ENCODE assay signal across 18 cellular contexts in the genomic region with DNA sequence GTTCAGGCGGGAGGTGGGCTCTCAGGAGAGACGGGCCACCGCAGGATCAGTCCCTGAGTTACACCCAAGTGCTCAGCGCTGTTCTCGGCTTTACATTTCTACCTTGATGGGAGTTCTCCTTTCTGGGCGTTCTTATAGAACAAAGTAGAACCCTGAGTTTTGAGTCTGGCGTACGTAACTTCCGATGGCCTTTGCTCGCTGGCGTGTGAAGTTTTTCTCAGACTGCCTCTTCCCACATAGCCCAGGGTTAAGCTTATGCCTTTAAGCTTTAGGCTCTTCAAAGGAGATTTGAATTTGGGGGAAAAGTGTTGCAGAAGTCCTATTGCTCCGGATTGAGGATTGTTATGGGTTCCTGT. TPM values are rescaled to one million over a fixed set of nuclear protein-coding genes. Genes with fewer than 3 reads are reported as not detected.
DNase-seq lines count a peak whose midpoint lies in the region; ATAC-seq and TF ChIP-seq lines count a peak whose summit lies in the region.
"Had no signal": no experiment of that assay in that cellular context is flagged by ENCODE, and none has a peak within 500 bp of the region (broad histone marks: within the 10 kb centered on the region; RNA-seq: fewer than 3 reads in every experiment).

No MANE protein-coding gene starts in this region.

- H3K27me3 Mint-ChIP-seq in GM23338 (ENCODE audit: insufficient read depth, low read depth, poor library complexity) (peaks cover 11% of the 10 kb centered on the region), progenitor cell of endocrine pancreas (no peaks in the 10 kb centered on the region), T-helper 17 cell (peaks cover 26% of the 10 kb centered on the region)

- DNase-seq in GM23338 (ENCODE audit: low spot score) (no peak), colonic mucosa (no peak), right lobe of liver (no peak), progenitor cell of endocrine pancreas (ENCODE audit: low spot score, unreplicated experiment) (no peak), NK-92 (lab: John Stamatoyannopoulos, UW; ENCODE audit: unreplicated experiment) (no peak), Right ventricle myocardium superior (no peak), T-helper 17 cell (no peak)
- DNase-seq: CD8-positive, alpha-beta memory T cell; GDM1; NCI-H187 treated with DMSO at 0.1 percent for 48 hours; NCI-H446; NK-92 treated with Interleukin-12 subunit alpha and Interleukin-12 subunit beta, amount 100 ng/mL, for 24 hours; PC-3 had no signal

- WGBS in right lobe of liver (ENCODE audit: insufficient coverage, low coverage, low lambda C conversion rate, missing lambda C conversion rate) = 87% methylated on average over 8 of the region's 12 CpGs

- H3K27ac Mint-ChIP-seq in GM23338 (no peak overlapping the region), progenitor cell of endocrine pancreas (peak overlapping the region; percentile 88), T-helper 17 cell (no peak overlapping the region)

- no peaks in the 10 kb centered on the region for H3K9me2 ChIP-seq in GM23338 (ENCODE audit: insufficient read depth)

- H3K4me1 Mint-ChIP-seq in GM23338 (peaks cover 31% of the 10 kb centered on the region), progenitor cell of endocrine pancreas (ENCODE audit: low read depth) (peaks cover 68% of the 10 kb centered on the region), T-helper 17 cell (peaks cover 15% of the 10 kb centered on the region)

- H3K9me3 ChIP-seq in colonic mucosa (no peaks in the 10 kb centered on the region), right lobe of liver (no peaks in the 10 kb centered on the region), T-helper 17 cell (ENCODE audit: control insufficient read depth, low read length, poor library complexity, severe bottlenecking) (no peaks in the 10 kb centered on the region)
- H3K9me3 ChIP-seq: BLaER1 treated with 17β-estradiol and CSF1 and Interleukin-3, amounts not matched to agents 10 nM and 100 nM had no signal

- H3K9me3 Mint-ChIP-seq in GM23338 (no peaks in the 10 kb centered on the region), progenitor cell of endocrine pancreas (ENCODE audit: low read depth) (no peaks in the 10 kb centered on the region)
- H3K9me3 Mint-ChIP-seq: CD8-positive, alpha-beta memory T cell had no signal

- H3K4me1 ChIP-seq in GM23338 (ENCODE audit: insufficient read depth) (peaks cover 10% of the 10 kb centered on the region; the same call in 1 of the 2 replicates), colonic mucosa (peaks cover 16% of the 10 kb centered on the region), right lobe of liver (peaks cover 0 to 32% (median 17%) of the 10 kb centered on the region in 4 donors)

- ATAC-seq in GM23338 = no peak
- no peak for ATAC-seq in right lobe of liver
- no peak for ATAC-seq in HG02870 (IDR thresholded peaks at IDR 0.05; ENCODE audit: unreplicated experiment)
- ATAC-seq in Right ventricle myocardium superior (ENCODE audit: poor library complexity) = no peak
- ATAC-seq in T-helper 17 cell = no peak

- H3K9ac ChIP-seq in colonic mucosa (ENCODE audit: low read depth in 2 of 2, low read length in 2 of 2) = peak overlapping the region; percentile 13 to 91
- H3K9ac ChIP-seq: BLaER1 treated with 17β-estradiol and CSF1 and Interleukin-3, amounts not matched to agents 10 nM and 100 nM had no signal

- no peak for TF ChIP-seq CTCF in GM23338 (conservative IDR thresholded peaks at IDR 0.05; ENCODE audit: low read depth in 2 of 2)
- TF ChIP-seq CTCF in colonic mucosa (IDR thresholded peaks at IDR 0.05) = no peak
- no peak for TF ChIP-seq CTCF in right lobe of liver (IDR thresholded peaks at IDR 0.05)
- TF ChIP-seq CTCF in progenitor cell of endocrine pancreas (IDR thresholded peaks at IDR 0.05; ENCODE audit: unreplicated experiment) = no peak

- H4K20me1 ChIP-seq in GM23338 (replicated peaks; ENCODE audit: insufficient read depth) = no peaks in the 10 kb centered on the region
- H4K20me1 ChIP-seq: BLaER1 treated with 17β-estradiol and CSF1 and Interleukin-3, amounts not matched to agents 10 nM and 100 nM had no signal

- H3K4me3 Mint-ChIP-seq in GM23338 (no peak overlapping the region), progenitor cell of endocrine pancreas (ENCODE audit: low read depth) (peak overlapping the region; percentile 37), T-helper 17 cell (no peak overlapping the region)
- H3K4me3 Mint-ChIP-seq: CD8-positive, alpha-beta memory T cell had no signal

- no peak overlapping the region for H3K4me2 ChIP-seq in GM23338

- H3K4me3 ChIP-seq in GM23338 (no peak overlapping the region), colonic mucosa (no peak overlapping the region), right lobe of liver (no peak overlapping the region)
- H3K4me3 ChIP-seq: BLaER1 treated with 17β-estradiol and CSF1 and Interleukin-3, amounts not matched to agents 10 nM and 100 nM had no signal

- intact Hi-C loops in colonic mucosa (cut with DNase I) (no loop called here), right lobe of liver (cut with DNase I) (no loop called here), Right ventricle myocardium superior (cut with DNase I) (loop anchor here (10.0 kb wide), 1 partner anchor 343 kb away; no protein-coding TSS in a partner anchor)

- H3K36me3 ChIP-seq in GM23338 (ENCODE audit: insufficient read depth) (no peaks in the 10 kb centered on the region), colonic mucosa (no peaks in the 10 kb centered on the region), right lobe of liver (peaks cover 0 to 56% (median 29%) of the 10 kb centered on the region in 4 donors)
- H3K36me3 ChIP-seq: BLaER1 treated with 17β-estradiol and CSF1 and Interleukin-3, amounts not matched to agents 10 nM and 100 nM had no signal

- H3K36me3 Mint-ChIP-seq in GM23338 (ENCODE audit: low read depth) = no peaks in the 10 kb centered on the region
- H3K36me3 Mint-ChIP-seq in progenitor cell of endocrine pancreas (ENCODE audit: insufficient read depth) = no peaks in the 10 kb centered on the region
- H3K36me3 Mint-ChIP-seq in T-helper 17 cell (ENCODE audit: low read depth) = peaks cover 3% of the 10 kb centered on the region
- H3K36me3 Mint-ChIP-seq: CD8-positive, alpha-beta memory T cell had no signal

- TF ChIP-seq POLR2A in right lobe of liver (IDR thresholded peaks at IDR 0.05) = no peak

- H3K79me2 ChIP-seq in GM23338 (replicated peaks; ENCODE audit: insufficient read depth) = no peaks in the 10 kb centered on the region

- H3K27me3 ChIP-seq in GM23338 (ENCODE audit: insufficient read depth) = no peaks in the 10 kb centered on the region
- no peaks in the 10 kb centered on the region for H3K27me3 ChIP-seq in colonic mucosa
- H3K27me3 ChIP-seq in right lobe of liver = no peaks in the 10 kb centered on the region

- H2AFZ ChIP-seq in GM23338 = peak overlapping the region; percentile 94

- H3K27ac ChIP-seq in GM23338 (ENCODE audit: low read depth) = no peak overlapping the region
- H3K27ac ChIP-seq in colonic mucosa = peak overlapping the region; percentile 78
- H3K27ac ChIP-seq in right lobe of liver = peak overlapping the region in 2 of 3 donors; percentile 88 to 89
- H3K27ac ChIP-seq: BLaER1 treated with 17β-estradiol and CSF1 and Interleukin-3, amounts not matched to agents 10 nM and 100 nM; HL-60 had no signal

- 0 out of 2 replicates have a peak, but pooled peaks cover 3% of the 10 kb centered on the region for H3F3A ChIP-seq in GM23338 (replicated peaks; ENCODE audit: low read depth)

RNA-seq across cellular contexts. Expression of a gene that starts 13.7 kb away (rescaled TPM):
- not detected in 2 replicates for total RNA-seq in GM23338 (2014; rRNA removed; shearing (Covaris generic))
- 0.17 TPM in 1 of 2 replicates, not detected in the other for polyA plus RNA-seq in GM23338 (2016; fragmentation: Nextera tagmentation; extraction: Ambion mirVana)
- total RNA-seq in colonic mucosa = not detected
- not detected for total RNA-seq in right lobe of liver
- not detected in 2 replicates for total RNA-seq in progenitor cell of endocrine pancreas
- total RNA-seq in Right ventricle myocardium superior = 0.27 TPM
- not detected for total RNA-seq in T-helper 17 cell
- total RNA-seq: CD8-positive, alpha-beta memory T cell; H7; PC-3; SK-MEL-5 had no signal
- polyA plus RNA-seq: CD8-positive, alpha-beta memory T cell had no signal

RNA-seq across cellular contexts. Expression of a gene that starts 32.0 kb away (rescaled TPM):
- 2.5 and 3.3 TPM in 2 replicates for total RNA-seq in GM23338 (2014; rRNA removed; shearing (Covaris generic))
- polyA plus RNA-seq in GM23338 (2016; fragmentation: Nextera tagmentation; extraction: Ambion mirVana) = 1.7 and 3.0 TPM in 2 replicates
- total RNA-seq in colonic mucosa (10 to 100 TPM; 43.8 to 51.4 TPM), right lobe of liver (100 to 1,000 TPM; 180 to 781 (median 384) TPM), progenitor cell of endocrine pancreas (4.6 and 6.0 TPM in 2 replicates), Right ventricle myocardium superior (1.1 TPM), T-helper 17 cell (1 to 10 TPM; 3.7 to 5.1 TPM)

RNA-seq across cellular contexts. Expression of a gene that starts 52.4 kb away (rescaled TPM):
- total RNA-seq in GM23338 (2014; rRNA removed; shearing (Covaris generic)) = 3.3 and 5.5 TPM in 2 replicates
- polyA plus RNA-seq in GM23338 (2016; fragmentation: Nextera tagmentation; extraction: Ambion mirVana) = 4.0 TPM in 2 replicates
- total RNA-seq in colonic mucosa (1 to 10 TPM; 2.1 to 2.5 TPM), right lobe of liver (1 to 10 TPM in 2 of 6 experiments, under 1 TPM in 4; 0.37 to 3.1 (median 0.96) TPM), progenitor cell of endocrine pancreas (12.6 and 13.1 TPM in 2 replicates), Right ventricle myocardium superior (0.08 TPM), T-helper 17 cell (not detected)
- total RNA-seq: CD8-positive, alpha-beta memory T cell had no signal
- polyA plus RNA-seq: CD8-positive, alpha-beta memory T cell had no signal
